Comparison of ENCODE assay signal across 10 cellular contexts in the genomic region with DNA sequence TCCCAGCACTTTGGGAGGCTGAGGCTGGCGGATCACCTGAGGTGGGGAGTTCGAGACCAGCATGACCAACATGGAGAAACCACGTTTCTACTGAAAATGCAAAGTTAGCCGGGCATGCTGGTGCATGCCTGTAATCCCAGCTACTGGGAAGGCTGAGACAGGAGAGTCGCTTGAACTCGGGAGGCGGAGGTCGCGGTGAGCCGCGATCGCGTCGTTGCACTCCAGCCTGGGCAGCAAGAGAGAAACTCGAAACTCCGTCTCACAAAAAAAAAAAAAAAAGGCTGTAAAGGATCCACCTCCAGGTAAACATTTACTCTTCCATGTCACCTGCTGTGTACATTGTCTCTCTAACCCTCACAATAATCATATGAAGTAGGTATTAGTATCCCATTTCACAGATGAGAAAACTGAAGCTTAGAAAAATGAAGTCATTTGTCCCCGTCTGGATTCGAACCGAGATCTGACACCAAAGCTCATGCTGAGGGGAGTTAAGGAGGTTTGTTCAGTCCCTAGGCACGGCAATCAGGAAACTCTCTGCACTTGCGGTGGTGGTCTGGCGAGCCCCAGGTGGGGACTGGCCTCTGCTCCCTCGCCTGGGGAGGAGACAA. TPM values are rescaled to one million over a fixed set of nuclear protein-coding genes. Genes with fewer than 3 reads are reported as not detected.
A peak's percentile ranks its signal among the peaks of the same experiment; 100 is the strongest.
DNase-seq lines count a peak whose midpoint lies in the region; ATAC-seq, FAIRE-seq and TF ChIP-seq lines count a peak whose summit lies in the region.
"Had no signal": no experiment of that assay in that cellular context is flagged by ENCODE, and none has a peak within 500 bp of the region (broad histone marks: within the 10 kb centered on the region; RNA-seq: fewer than 3 reads in every experiment).

No MANE protein-coding gene starts in this region.

- H3K4me3 ChIP-seq in iPS-15b (ENCODE audit: low read depth, low read length), result peak overlapping the region; percentile 75
- peak overlapping the region; percentile 46 to 53 for H3K4me3 ChIP-seq in testis
- no peak overlapping the region for H3K4me3 ChIP-seq in kidney (ENCODE audit: low read length in 2 of 2)

- intact Hi-C loops in activated B cell treated with CpG ODN at 0.5 μM for 24 hours (cut with micrococcal nuclease) (loop anchor here (1.0 to 5.0 kb wide), 8 partner anchors 11 to 1344 kb away; a partner anchor contains a TSS), testis (cut with DNase I; ENCODE audit: low total_unique reads) (no loop called here), kidney (cut with DNase I) (no loop called here)

- H3K4me3 Mint-ChIP-seq in activated CD8-positive, alpha-beta memory T cell treated with anti-CD3 and anti-CD28 coated beads, Interleukin-2, amount 10 ng/mL, durations not matched to agents 7 days and 5 days, result peak overlapping the region; percentile 87
- H3K4me3 Mint-ChIP-seq in activated B cell treated with CpG ODN at 0.5 μM for 24 hours, result peak overlapping the region; percentile 90

- POLR2A ChIA-PET in activated B cell treated with CpG ODN at 0.5 μM for 24 hours (lab: Charles Lee), result interaction anchor here (0.7 to 2.6 kb wide), 6 partner anchors 10 to 1116 kb away, joined by 3 to 46 read pairs (median 8); a partner anchor contains a TSS

- peak overlapping the region; percentile 94 for H3K27ac Mint-ChIP-seq in activated CD8-positive, alpha-beta memory T cell treated with anti-CD3 and anti-CD28 coated beads, Interleukin-2, amount 10 ng/mL, durations not matched to agents 7 days and 5 days
- H3K27ac Mint-ChIP-seq in activated B cell treated with CpG ODN at 0.5 μM for 24 hours, result peak overlapping the region; percentile 91

- peaks cover 8% of the 10 kb centered on the region for H3K9me3 Mint-ChIP-seq in activated CD8-positive, alpha-beta memory T cell treated with anti-CD3 and anti-CD28 coated beads, Interleukin-2, amount 10 ng/mL, durations not matched to agents 7 days and 5 days (ENCODE audit: low read depth)
- H3K9me3 Mint-ChIP-seq in activated B cell treated with CpG ODN at 0.5 μM for 24 hours, result peaks cover 10% of the 10 kb centered on the region

- no peak for FAIRE-seq in kidney (lab: Jason Lieb, UNC)

- H3K36me3 Mint-ChIP-seq in activated CD8-positive, alpha-beta memory T cell treated with anti-CD3 and anti-CD28 coated beads, Interleukin-2, amount 10 ng/mL, durations not matched to agents 7 days and 5 days, result peaks cover 42% of the 10 kb centered on the region
- H3K36me3 Mint-ChIP-seq in activated B cell treated with CpG ODN at 0.5 μM for 24 hours (ENCODE audit: low read depth), result peaks cover 37% of the 10 kb centered on the region

- no peak overlapping the region for H3K27ac ChIP-seq in testis
- no peak overlapping the region for H3K27ac ChIP-seq in kidney (ENCODE audit: low read depth in 2 of 2, low read length in 2 of 2)

- H3K9ac ChIP-seq in iPS-15b (ENCODE audit: low read depth, low read length) (peak overlapping the region; percentile 55), kidney (ENCODE audit: low read length in 2 of 2) (no peak overlapping the region)

- peaks cover 6% of the 10 kb centered on the region for H3K27me3 ChIP-seq in iPS-15b (ENCODE audit: control insufficient read depth, insufficient read depth, low read length)
- no peaks in the 10 kb centered on the region for H3K27me3 ChIP-seq in testis

- CTCF ChIA-PET in activated CD8-positive, alpha-beta memory T cell treated with anti-CD3 and anti-CD28 coated beads, Interleukin-2, amount 10 ng/mL, durations not matched to agents 7 days and 5 days (lab: Charles Lee), result interaction anchor here (0.7 to 1.7 kb wide), 4 partner anchors 10 to 420 kb away, joined by 3 to 8 read pairs (median 4); no protein-coding TSS in a partner anchor
- CTCF ChIA-PET in activated B cell treated with CpG ODN at 0.5 μM for 24 hours (lab: Charles Lee), result interaction anchor here (0.8 to 1.4 kb wide), 2 partner anchors 19 to 66 kb away, joined by 3 read pairs; no protein-coding TSS in a partner anchor

- no peak for DNase-seq in activated CD8-positive, alpha-beta memory T cell treated with anti-CD3 and anti-CD28 coated beads, Interleukin-2, amount 10 ng/mL, durations not matched to agents 7 days and 5 days
- DNase-seq in activated CD8-positive, alpha-beta memory T cell treated with anti-CD3 and anti-CD28 coated beads, Interleukin-2, amount 50 U/mL, for 4 hours, result no peak
- no peak for DNase-seq in activated B cell treated with CpG ODN at 0.5 μM for 24 hours
- no peak for DNase-seq in testis
- no peak for DNase-seq in NCI-H1436 (lab: John Stamatoyannopoulos, UW)
- DNase-seq in kidney, result no peak
- no peak for DNase-seq in NOMO-1 treated with DMSO at 0.1 percent for 48 hours (lab: John Stamatoyannopoulos, UW; ENCODE audit: unreplicated experiment)
- DNase-seq: Calu3, NCI-H2227 treated with DMSO at 0.1 percent for 48 hours had no signal

- peaks cover 9% of the 10 kb centered on the region for H3K27me3 Mint-ChIP-seq in activated CD8-positive, alpha-beta memory T cell treated with anti-CD3 and anti-CD28 coated beads, Interleukin-2, amount 10 ng/mL, durations not matched to agents 7 days and 5 days
- no peaks in the 10 kb centered on the region for H3K27me3 Mint-ChIP-seq in activated B cell treated with CpG ODN at 0.5 μM for 24 hours

- peaks cover 3% of the 10 kb centered on the region for H3K9me3 ChIP-seq in iPS-15b (ENCODE audit: control insufficient read depth, insufficient read depth, low read length)
- no peaks in the 10 kb centered on the region for H3K9me3 ChIP-seq in testis
- H3K9me3 ChIP-seq in kidney (ENCODE audit: control insufficient read depth in 1 of 2, low read length in 2 of 2), result peaks cover 2 to 7% of the 10 kb centered on the region in 2 donors

- H3K4me1 Mint-ChIP-seq in activated CD8-positive, alpha-beta memory T cell treated with anti-CD3 and anti-CD28 coated beads, Interleukin-2, amount 10 ng/mL, durations not matched to agents 7 days and 5 days, result peaks cover 48% of the 10 kb centered on the region
- peaks cover 49% of the 10 kb centered on the region for H3K4me1 Mint-ChIP-seq in activated B cell treated with CpG ODN at 0.5 μM for 24 hours

- TF ChIP-seq CTCF in activated B cell treated with CpG ODN at 0.5 μM for 24 hours (IDR thresholded peaks at IDR 0.05) (no peak), testis (IDR thresholded peaks at IDR 0.05) (no peak), kidney (IDR thresholded peaks at IDR 0.05; ENCODE audit: borderline replicate concordance, extremely low read depth, insufficient read depth) (no peak)

- WGBS in testis, 2 donors, result 46 to 49% methylated on average over 23 of the region's 23 CpGs

- H3K4me1 ChIP-seq in iPS-15b (ENCODE audit: control insufficient read depth, insufficient read depth, low read length) (no peaks in the 10 kb centered on the region), testis (no peaks in the 10 kb centered on the region), kidney (ENCODE audit: control insufficient read depth in 1 of 2, insufficient read depth in 1 of 2, low read depth in 1 of 2, low read length in 2 of 2) (no peaks in the 10 kb centered on the region)

- TF ChIP-seq POLR2A in testis (IDR thresholded peaks at IDR 0.05), result no peak

- H3K36me3 ChIP-seq in iPS-15b (ENCODE audit: control insufficient read depth, insufficient read depth, low read length), result no peaks in the 10 kb centered on the region
- H3K36me3 ChIP-seq in testis (ENCODE audit: low read depth, missing control alignments), result no peaks in the 10 kb centered on the region
- no peaks in the 10 kb centered on the region for H3K36me3 ChIP-seq in kidney (ENCODE audit: control insufficient read depth in 1 of 2, insufficient read depth in 2 of 2, low read length in 2 of 2)

- ATAC-seq in activated CD8-positive, alpha-beta memory T cell treated with anti-CD3 and anti-CD28 coated beads, Interleukin-2, amount 10 ng/mL, durations not matched to agents 7 days and 5 days, result no peak
- no peak for ATAC-seq in activated B cell treated with CpG ODN at 0.5 μM for 24 hours (ENCODE audit: low read depth)

RNA-seq across cellular contexts. Expression of a gene that starts 0.5 kb away (rescaled TPM):
- total RNA-seq in activated CD8-positive, alpha-beta memory T cell treated with anti-CD3 and anti-CD28 coated beads, Interleukin-2, amount 10 ng/mL, durations not matched to agents 7 days and 5 days, result 100 to 1,000 TPM; 271 to 321 TPM
- total RNA-seq in activated B cell treated with CpG ODN at 0.5 μM for 24 hours (274 and 344 TPM in 2 replicates), testis (1 to 10 TPM; 6.8 to 8.9 TPM), kidney (42.0 TPM)
- polyA plus RNA-seq in testis (ENCODE audit: insufficient read depth, low read depth, low replicate concordance) (7.3 TPM), kidney (ENCODE audit: insufficient read depth, low read depth, low replicate concordance) (1.0 TPM)
- total RNA-seq: Calu3 had no signal

RNA-seq across cellular contexts. Expression of a gene that starts 53.0 kb away (rescaled TPM):
- 10 to 100 TPM; 45.6 to 48.6 TPM for total RNA-seq in activated CD8-positive, alpha-beta memory T cell treated with anti-CD3 and anti-CD28 coated beads, Interleukin-2, amount 10 ng/mL, durations not matched to agents 7 days and 5 days
- total RNA-seq in activated B cell treated with CpG ODN at 0.5 μM for 24 hours, result 13.3 and 20.6 TPM in 2 replicates
- 10 to 100 TPM; 28.3 to 52.6 TPM for total RNA-seq in testis
- 36.8 TPM for polyA plus RNA-seq in testis (ENCODE audit: insufficient read depth, low read depth, low replicate concordance)
- 6.8 TPM for total RNA-seq in kidney
- 3.2 TPM for polyA plus RNA-seq in kidney (ENCODE audit: insufficient read depth, low read depth, low replicate concordance)

Comparison
In these comparisons a context has a peak if more than half of its experiments do, and no peak if none do; other contexts are left out.
1. H3K4me3 ChIP-seq: peak in iPS-15b (single experiment) and testis (2 of 2); none in kidney (0 of 2).